Comparison of ENCODE assay signal across 8 cellular contexts in genomic region chr15:58331903-58332675, GRCh38.
DNase-seq lines count a peak whose midpoint lies in the region; ATAC-seq, FAIRE-seq and TF ChIP-seq lines count a peak whose summit lies in the region.

No MANE protein-coding gene starts in this region.

- H3K27me3 ChIP-seq in BJ (ENCODE audit: control insufficient read depth, insufficient read depth, low read length) (no peaks in the 10 kb centered on the region), muscle layer of colon (ENCODE audit: control insufficient read depth in 1 of 2, insufficient read depth in 2 of 2, low read length in 2 of 2) (no peaks in the 10 kb centered on the region)

- H3K36me3 ChIP-seq in BJ (ENCODE audit: control insufficient read depth, insufficient read depth, low read length) (no peaks in the 10 kb centered on the region), muscle layer of colon (ENCODE audit: insufficient read depth, low read length) (no peaks in the 10 kb centered on the region)

- peaks cover 30% of the 10 kb centered on the region for H3K4me1 ChIP-seq in muscle layer of colon (ENCODE audit: insufficient read depth, low read length)

- POLR2A ChIA-PET in BJ (lab: Charles Lee): interaction anchor here (0.8 to 1.0 kb wide), 4 partner anchors 11 to 418 kb away, joined by 3 to 5 read pairs (median 3); partner anchors contain the start of gene ADAM10

- peak; percentile 92 for FAIRE-seq in HTR-8/SVneo (lab: Jason Lieb, UNC)

- peak overlapping the region; percentile 61 for H3K27ac ChIP-seq in muscle layer of colon (ENCODE audit: low read depth, low read length)

- peak overlapping the region; percentile 10 for H3K9ac ChIP-seq in muscle layer of colon (ENCODE audit: low read length)

- ATAC-seq in GM19463 (IDR thresholded peaks at IDR 0.05; ENCODE audit: unreplicated experiment): peak; percentile 82

- TF ChIP-seq CTCF in BJ (IDR thresholded peaks at IDR 0.05; ENCODE audit: insufficient read depth, low read depth, low read length) (no peak), epithelial cell of proximal tubule (conservative IDR thresholded peaks at IDR 0.05; ENCODE audit: low read depth, low read length) (no peak)

- H3K4me3 ChIP-seq in BJ (ENCODE audit: low read depth, low read length): no peak overlapping the region
- peak overlapping the region; percentile 15 for H3K4me3 ChIP-seq in epithelial cell of proximal tubule (ENCODE audit: low read depth, low read length)
- no peak overlapping the region for H3K4me3 ChIP-seq in muscle layer of colon (ENCODE audit: low read depth in 1 of 2, low read length in 2 of 2)

- CTCF ChIA-PET in BJ (lab: Yijun Ruan, JAX): interaction anchor here (1.3 to 1.5 kb wide), 2 partner anchors 12 to 147 kb away, joined by 4 read pairs; no protein-coding TSS in a partner anchor

- no peaks in the 10 kb centered on the region for H3K9me3 ChIP-seq in muscle layer of colon (ENCODE audit: low read length)

- DNase-seq in BJ (ENCODE audit: low read depth) (peak; percentile 99), HTR-8/SVneo (ENCODE audit: insufficient read length, low spot score) (peak; percentile 78), OCI-M1 (lab: John Stamatoyannopoulos, UW) (peak; percentile 98), activated T-cell treated with anti-CD3 and anti-CD28 coated beads for 48 hours (ENCODE audit: low read depth) (peak; percentile 87), epithelial cell of proximal tubule (ENCODE audit: low read depth) (peak; percentile 97)
- DNase-seq in stimulated activated CD8-positive, alpha-beta memory T cell treated with anti-CD3 and anti-CD28 coated beads, Interleukin-4, amount 100 ng/mL, for 4 hours (ENCODE audit: low read depth in 2 of 2, low spot score in 1 of 2): peak; percentile 62 to 84
